ENCODE assay signal across 16 cellular contexts in the genomic region with DNA sequence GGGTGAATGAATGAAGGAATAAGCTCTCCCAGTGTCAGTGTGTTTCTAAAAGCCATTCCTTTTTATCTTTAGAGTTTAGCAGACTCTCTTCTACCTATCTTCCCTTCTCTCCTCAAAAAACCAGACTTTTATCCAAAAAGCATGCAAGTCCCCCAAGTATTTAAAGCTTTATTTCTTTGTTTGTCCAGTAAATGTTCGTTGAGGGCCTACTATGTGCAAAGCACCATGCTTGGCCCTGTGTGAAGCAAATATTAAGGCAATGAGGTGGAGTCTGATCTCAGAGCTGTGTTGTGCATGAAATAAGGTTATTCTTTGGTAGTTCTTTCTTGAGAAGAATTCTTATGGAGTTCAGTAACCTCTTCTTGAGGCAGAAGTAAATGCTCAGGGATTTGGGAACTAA. TPM values are rescaled to one million over a fixed set of nuclear protein-coding genes. Genes with fewer than 3 reads are reported as not detected.
DNase-seq lines count a peak whose midpoint lies in the region; ATAC-seq and TF ChIP-seq lines count a peak whose summit lies in the region.
"Had no signal": no experiment of that assay in that cellular context is flagged by ENCODE, and none has a peak within 500 bp of the region (broad histone marks: within the 10 kb centered on the region; RNA-seq: fewer than 3 reads in every experiment).

No MANE protein-coding gene starts in this region.

- H3K27me3 Mint-ChIP-seq in activated CD4-positive, alpha-beta memory T cell treated with anti-CD3 and anti-CD28 coated beads for 36 hours = no peaks in the 10 kb centered on the region
- H3K27me3 Mint-ChIP-seq in activated CD4-positive, alpha-beta memory T cell treated with anti-CD3 and anti-CD28 coated beads, Interleukin-2, amount 10 ng/mL, durations not matched to agents 7 days and 5 days = no peaks in the 10 kb centered on the region
- H3K27me3 Mint-ChIP-seq in effector memory CD8-positive, alpha-beta T cell = no peaks in the 10 kb centered on the region
- H3K27me3 Mint-ChIP-seq in progenitor cell of endocrine pancreas = no peaks in the 10 kb centered on the region

- no peak overlapping the region for H3K4me3 ChIP-seq in HL-60 (replicated peaks; ENCODE audit: insufficient read depth, low read length)
- H3K4me3 ChIP-seq: hepatocyte, SJSA1, tibial artery had no signal

- no peak for ATAC-seq in effector memory CD8-positive, alpha-beta T cell (replicated peaks)
- no peak for ATAC-seq in HG03354 (IDR thresholded peaks at IDR 0.05; ENCODE audit: poor library complexity, severe bottlenecking, unreplicated experiment)
- no peak for ATAC-seq in HG03025 (IDR thresholded peaks at IDR 0.05; ENCODE audit: low FRiP score, unreplicated experiment)

- H3K27me3 ChIP-seq in HL-60 (ENCODE audit: insufficient read depth, poor library complexity, severe bottlenecking) = no peaks in the 10 kb centered on the region
- H3K27me3 ChIP-seq: hepatocyte, SJSA1, tibial artery had no signal

- no peaks in the 10 kb centered on the region for H3K9me3 Mint-ChIP-seq in activated CD4-positive, alpha-beta memory T cell treated with anti-CD3 and anti-CD28 coated beads for 36 hours
- no peaks in the 10 kb centered on the region for H3K9me3 Mint-ChIP-seq in activated CD4-positive, alpha-beta memory T cell treated with anti-CD3 and anti-CD28 coated beads, Interleukin-2, amount 10 ng/mL, durations not matched to agents 7 days and 5 days
- no peaks in the 10 kb centered on the region for H3K9me3 Mint-ChIP-seq in effector memory CD8-positive, alpha-beta T cell
- H3K9me3 Mint-ChIP-seq in progenitor cell of endocrine pancreas (ENCODE audit: low read depth) = no peaks in the 10 kb centered on the region

- H3K4me3 Mint-ChIP-seq in activated CD4-positive, alpha-beta memory T cell treated with anti-CD3 and anti-CD28 coated beads for 36 hours = no peak overlapping the region
- no peak overlapping the region for H3K4me3 Mint-ChIP-seq in activated CD4-positive, alpha-beta memory T cell treated with anti-CD3 and anti-CD28 coated beads, Interleukin-2, amount 10 ng/mL, durations not matched to agents 7 days and 5 days
- H3K4me3 Mint-ChIP-seq in effector memory CD8-positive, alpha-beta T cell = no peak overlapping the region
- no peak overlapping the region for H3K4me3 Mint-ChIP-seq in progenitor cell of endocrine pancreas (ENCODE audit: low read depth)

- H3K27ac Mint-ChIP-seq in activated CD4-positive, alpha-beta memory T cell treated with anti-CD3 and anti-CD28 coated beads for 36 hours = peak overlapping the region; percentile 38
- no peak overlapping the region for H3K27ac Mint-ChIP-seq in activated CD4-positive, alpha-beta memory T cell treated with anti-CD3 and anti-CD28 coated beads, Interleukin-2, amount 10 ng/mL, durations not matched to agents 7 days and 5 days
- peak overlapping the region; percentile 57 to 95 for H3K27ac Mint-ChIP-seq in effector memory CD8-positive, alpha-beta T cell
- peak overlapping the region; percentile 21 for H3K27ac Mint-ChIP-seq in progenitor cell of endocrine pancreas

- intact Hi-C loops in activated CD4-positive, alpha-beta memory T cell treated with anti-CD3 and anti-CD28 coated beads for 36 hours (cut with micrococcal nuclease) = loop anchor here (5.0 kb wide), 1 partner anchor 192 kb away; a partner anchor contains a TSS

- peak overlapping the region; percentile 29; the same call in 1 of the 2 replicates for H3K27ac ChIP-seq in HL-60 (replicated peaks)
- H3K27ac ChIP-seq: hepatocyte, SJSA1, tibial artery had no signal

- no peak for TF ChIP-seq CTCF in HL-60 (IDR thresholded peaks at IDR 0.05; ENCODE audit: insufficient read depth, low read length)
- TF ChIP-seq CTCF in progenitor cell of endocrine pancreas (IDR thresholded peaks at IDR 0.05; ENCODE audit: unreplicated experiment) = no peak

- POLR2A ChIA-PET in activated CD4-positive, alpha-beta memory T cell treated with anti-CD3 and anti-CD28 coated beads for 36 hours (lab: Charles Lee) = interaction anchor here (0.6 to 1.4 kb wide), 2 partner anchors 32 to 455 kb away, joined by 4 read pairs; no protein-coding TSS in a partner anchor
- POLR2A ChIA-PET in activated CD4-positive, alpha-beta memory T cell treated with anti-CD3 and anti-CD28 coated beads, Interleukin-2, amount 10 ng/mL, durations not matched to agents 7 days and 5 days (lab: Charles Lee) = interaction anchor here (0.6 to 1.6 kb wide), 9 partner anchors 9 to 435 kb away, joined by 3 to 5 read pairs (median 3); a partner anchor contains a TSS

- H3K4me1 Mint-ChIP-seq in activated CD4-positive, alpha-beta memory T cell treated with anti-CD3 and anti-CD28 coated beads for 36 hours (ENCODE audit: low read depth) = peaks cover 40% of the 10 kb centered on the region
- peaks cover 37% of the 10 kb centered on the region for H3K4me1 Mint-ChIP-seq in activated CD4-positive, alpha-beta memory T cell treated with anti-CD3 and anti-CD28 coated beads, Interleukin-2, amount 10 ng/mL, durations not matched to agents 7 days and 5 days
- H3K4me1 Mint-ChIP-seq in effector memory CD8-positive, alpha-beta T cell (ENCODE audit: low read depth in 2 of 2) = peaks cover 36 to 55% of the 10 kb centered on the region in 2 donors
- H3K4me1 Mint-ChIP-seq in progenitor cell of endocrine pancreas (ENCODE audit: low read depth) = peaks cover 12% of the 10 kb centered on the region

- no peak for DNase-seq in activated CD4-positive, alpha-beta memory T cell treated with anti-CD3 and anti-CD28 coated beads for 36 hours
- DNase-seq in activated CD4-positive, alpha-beta memory T cell treated with anti-CD3 and anti-CD28 coated beads, Interleukin-2, amount 10 ng/mL, durations not matched to agents 7 days and 5 days = no peak
- DNase-seq in HL-60 (ENCODE audit: low read depth in 1 of 2, low spot score in 1 of 2) (no peak), progenitor cell of endocrine pancreas (ENCODE audit: low spot score, unreplicated experiment) (no peak), GOT3 (lab: John Stamatoyannopoulos, UW) (no peak)
- no peak for DNase-seq in effector memory CD8-positive, alpha-beta T cell
- DNase-seq: ACHN; activated CD8-positive, alpha-beta memory T cell treated with anti-CD3 and anti-CD28 coated beads, Interleukin-2, amount 50 U/mL, for 48 hours; Caco-2; NCI-H1417; NCI-H2227 treated with DMSO at 0.1 percent for 48 hours; tibial artery had no signal

- H3K36me3 Mint-ChIP-seq in activated CD4-positive, alpha-beta memory T cell treated with anti-CD3 and anti-CD28 coated beads for 36 hours = peaks cover 57% of the 10 kb centered on the region
- peaks cover 73% of the 10 kb centered on the region for H3K36me3 Mint-ChIP-seq in activated CD4-positive, alpha-beta memory T cell treated with anti-CD3 and anti-CD28 coated beads, Interleukin-2, amount 10 ng/mL, durations not matched to agents 7 days and 5 days (ENCODE audit: low read depth)
- H3K36me3 Mint-ChIP-seq in effector memory CD8-positive, alpha-beta T cell (ENCODE audit: insufficient read depth) = peaks cover 89% of the 10 kb centered on the region
- H3K36me3 Mint-ChIP-seq in progenitor cell of endocrine pancreas (ENCODE audit: insufficient read depth) = peaks cover 13% of the 10 kb centered on the region

- CTCF ChIA-PET in activated CD4-positive, alpha-beta memory T cell treated with anti-CD3 and anti-CD28 coated beads for 36 hours (lab: Charles Lee) = interaction anchor here (1.1 to 3.1 kb wide), 4 partner anchors 23 to 78 kb away, joined by 3 to 11 read pairs (median 6); no protein-coding TSS in a partner anchor
- CTCF ChIA-PET in activated CD4-positive, alpha-beta memory T cell treated with anti-CD3 and anti-CD28 coated beads, Interleukin-2, amount 10 ng/mL, durations not matched to agents 7 days and 5 days (lab: Charles Lee) = interaction anchor here (1.0 to 2.1 kb wide), 8 partner anchors 9 to 249 kb away, joined by 3 to 8 read pairs (median 4); a partner anchor contains a TSS

RNA-seq across cellular contexts. Expression of a gene that starts 28.3 kb away (rescaled TPM):
- total RNA-seq in activated CD4-positive, alpha-beta memory T cell treated with anti-CD3 and anti-CD28 coated beads for 36 hours = 10 to 100 TPM; 15.9 to 16.7 TPM
- total RNA-seq in activated CD4-positive, alpha-beta memory T cell treated with anti-CD3 and anti-CD28 coated beads, Interleukin-2, amount 10 ng/mL, durations not matched to agents 7 days and 5 days = 10 to 100 TPM; 47.8 to 51.3 TPM
- total RNA-seq in progenitor cell of endocrine pancreas = 9.0 and 9.9 TPM in 2 replicates

RNA-seq across cellular contexts. Expression of a gene that starts 38.7 kb away (rescaled TPM):
- 100 to 1,000 TPM; 325 to 343 TPM for total RNA-seq in activated CD4-positive, alpha-beta memory T cell treated with anti-CD3 and anti-CD28 coated beads for 36 hours
- total RNA-seq in activated CD4-positive, alpha-beta memory T cell treated with anti-CD3 and anti-CD28 coated beads, Interleukin-2, amount 10 ng/mL, durations not matched to agents 7 days and 5 days = 100 to 1,000 TPM; 192 to 196 TPM
- 46.1 and 50.0 TPM in 2 replicates for total RNA-seq in progenitor cell of endocrine pancreas
